1 cellular context compared by ENCODE assay signal in the genomic region with DNA sequence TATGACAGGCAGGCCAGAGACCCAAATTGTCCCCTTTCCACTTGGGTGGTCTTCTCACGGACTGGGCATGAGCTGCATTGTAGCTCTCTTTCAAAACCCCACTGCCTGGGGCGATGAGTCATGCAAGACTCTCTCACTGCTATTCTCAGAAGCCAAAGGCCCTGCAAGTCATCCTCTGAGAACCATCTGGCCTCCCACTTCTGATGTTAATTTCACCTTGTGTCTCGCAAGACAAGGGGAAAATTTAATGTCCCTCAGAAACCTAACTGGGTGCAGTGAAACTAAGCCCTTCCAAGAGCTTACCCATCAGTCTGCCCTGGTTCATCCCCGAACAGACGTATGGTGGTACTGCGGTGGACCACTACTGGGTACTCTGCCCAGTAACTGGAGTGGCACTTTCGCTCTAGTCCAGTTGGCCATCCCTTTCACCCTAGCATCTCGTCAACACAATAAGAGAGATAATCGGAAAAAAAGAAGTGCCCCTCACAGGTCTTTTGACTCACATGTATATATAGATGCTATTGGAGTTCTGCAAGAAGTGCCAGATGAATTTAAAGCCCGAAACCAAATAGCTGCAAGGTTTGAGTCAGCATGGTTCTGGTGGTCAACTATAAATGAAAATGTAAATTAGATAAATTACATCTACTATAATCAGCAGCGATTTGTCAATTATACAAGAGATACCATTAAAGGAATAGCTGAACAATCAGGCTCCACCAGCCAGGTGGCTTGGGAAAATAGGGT.
TF ChIP-seq lines count a peak whose summit lies in the region.

No MANE protein-coding gene starts in this region.

TF ChIP-seq in SK-N-SH, 30 proteins besides CTCF, POLR2A, EP300 and RAD21 (continued from another document):
- TF ChIP-seq, protein P1, sequence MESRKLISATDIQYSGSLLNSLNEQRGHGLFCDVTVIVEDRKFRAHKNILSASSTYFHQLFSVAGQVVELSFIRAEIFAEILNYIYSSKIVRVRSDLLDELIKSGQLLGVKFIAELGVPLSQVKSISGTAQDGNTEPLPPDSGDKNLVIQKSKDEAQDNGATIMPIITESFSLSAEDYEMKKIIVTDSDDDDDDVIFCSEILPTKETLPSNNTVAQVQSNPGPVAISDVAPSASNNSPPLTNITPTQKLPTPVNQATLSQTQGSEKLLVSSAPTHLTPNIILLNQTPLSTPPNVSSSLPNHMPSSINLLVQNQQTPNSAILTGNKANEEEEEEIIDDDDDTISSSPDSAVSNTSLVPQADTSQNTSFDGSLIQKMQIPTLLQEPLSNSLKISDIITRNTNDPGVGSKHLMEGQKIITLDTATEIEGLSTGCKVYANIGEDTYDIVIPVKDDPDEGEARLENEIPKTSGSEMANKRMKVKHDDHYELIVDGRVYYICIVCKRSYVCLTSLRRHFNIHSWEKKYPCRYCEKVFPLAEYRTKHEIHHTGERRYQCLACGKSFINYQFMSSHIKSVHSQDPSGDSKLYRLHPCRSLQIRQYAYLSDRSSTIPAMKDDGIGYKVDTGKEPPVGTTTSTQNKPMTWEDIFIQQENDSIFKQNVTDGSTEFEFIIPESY (IDR thresholded peaks at IDR 0.05; ENCODE audit: borderline replicate concordance, low read depth) = no peak
- TF ChIP-seq NFIC (IDR thresholded peaks at IDR 0.05; ENCODE audit: borderline replicate concordance) = no peak
- no peak for TF ChIP-seq FOSL2 (IDR thresholded peaks at IDR 0.05; ENCODE audit: borderline replicate concordance, low read depth)
- no peak for TF ChIP-seq SIN3A (IDR thresholded peaks at IDR 0.05; ENCODE audit: borderline replicate concordance, low read depth, low read length)
- TF ChIP-seq FOXM1 (IDR thresholded peaks at IDR 0.05; ENCODE audit: low read depth) = no peak
- no peak for TF ChIP-seq RFX5 (IDR thresholded peaks at IDR 0.05; ENCODE audit: low read length)
- no peak for TF ChIP-seq ELF1 (IDR thresholded peaks at IDR 0.05)
- TF ChIP-seq JUND (IDR thresholded peaks at IDR 0.05) = no peak
- no peak for TF ChIP-seq FOXJ3 (CRISPR knock-in tag; IDR thresholded peaks at IDR 0.05)
- no peak for TF ChIP-seq GATA2 (CRISPR knock-in tag; IDR thresholded peaks at IDR 0.05)
- TF ChIP-seq, protein P2, sequence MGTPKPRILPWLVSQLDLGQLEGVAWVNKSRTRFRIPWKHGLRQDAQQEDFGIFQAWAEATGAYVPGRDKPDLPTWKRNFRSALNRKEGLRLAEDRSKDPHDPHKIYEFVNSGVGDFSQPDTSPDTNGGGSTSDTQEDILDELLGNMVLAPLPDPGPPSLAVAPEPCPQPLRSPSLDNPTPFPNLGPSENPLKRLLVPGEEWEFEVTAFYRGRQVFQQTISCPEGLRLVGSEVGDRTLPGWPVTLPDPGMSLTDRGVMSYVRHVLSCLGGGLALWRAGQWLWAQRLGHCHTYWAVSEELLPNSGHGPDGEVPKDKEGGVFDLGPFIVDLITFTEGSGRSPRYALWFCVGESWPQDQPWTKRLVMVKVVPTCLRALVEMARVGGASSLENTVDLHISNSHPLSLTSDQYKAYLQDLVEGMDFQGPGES (IDR thresholded peaks at IDR 0.05; ENCODE audit: low read depth, low read length) = no peak
- no peak for TF ChIP-seq SMC3 (IDR thresholded peaks at IDR 0.05; ENCODE audit: low read depth, low read length)
